ENCODE assay signal across 1 cellular context in the genomic region with DNA sequence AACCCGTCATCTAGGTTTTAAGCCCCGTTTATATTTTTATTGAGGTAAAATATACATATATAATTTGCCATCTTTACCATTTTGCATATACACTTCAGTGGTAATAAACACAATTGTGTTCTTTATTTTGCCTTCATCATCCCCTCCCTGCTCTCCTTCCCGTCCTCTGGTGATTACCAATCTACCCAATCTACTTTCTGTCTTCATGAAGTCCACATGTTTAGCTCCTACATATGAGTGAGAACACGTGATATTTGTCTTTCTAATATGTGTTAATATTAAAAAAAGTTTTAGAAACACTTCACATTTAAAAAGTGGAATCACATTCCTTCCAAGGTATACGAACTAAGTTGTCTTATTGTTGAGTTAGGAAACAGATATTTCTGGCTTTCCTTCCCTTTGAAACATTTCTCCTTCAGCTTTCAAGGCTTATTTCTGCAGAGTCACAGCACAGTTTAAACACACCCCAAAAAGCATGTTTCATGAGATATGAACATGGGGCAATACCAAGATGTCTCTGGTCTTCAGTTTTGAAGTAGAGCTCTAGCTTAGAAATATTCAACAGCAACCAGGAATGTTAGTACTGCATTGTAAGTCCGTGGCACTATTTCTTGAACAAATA.
TF ChIP-seq lines count a peak whose summit lies in the region.

No MANE protein-coding gene starts in this region.

TF ChIP-seq in K562, 482 proteins besides CTCF, POLR2A, EP300 and RAD21 (continued from another document):
- TF ChIP-seq, protein P1, sequence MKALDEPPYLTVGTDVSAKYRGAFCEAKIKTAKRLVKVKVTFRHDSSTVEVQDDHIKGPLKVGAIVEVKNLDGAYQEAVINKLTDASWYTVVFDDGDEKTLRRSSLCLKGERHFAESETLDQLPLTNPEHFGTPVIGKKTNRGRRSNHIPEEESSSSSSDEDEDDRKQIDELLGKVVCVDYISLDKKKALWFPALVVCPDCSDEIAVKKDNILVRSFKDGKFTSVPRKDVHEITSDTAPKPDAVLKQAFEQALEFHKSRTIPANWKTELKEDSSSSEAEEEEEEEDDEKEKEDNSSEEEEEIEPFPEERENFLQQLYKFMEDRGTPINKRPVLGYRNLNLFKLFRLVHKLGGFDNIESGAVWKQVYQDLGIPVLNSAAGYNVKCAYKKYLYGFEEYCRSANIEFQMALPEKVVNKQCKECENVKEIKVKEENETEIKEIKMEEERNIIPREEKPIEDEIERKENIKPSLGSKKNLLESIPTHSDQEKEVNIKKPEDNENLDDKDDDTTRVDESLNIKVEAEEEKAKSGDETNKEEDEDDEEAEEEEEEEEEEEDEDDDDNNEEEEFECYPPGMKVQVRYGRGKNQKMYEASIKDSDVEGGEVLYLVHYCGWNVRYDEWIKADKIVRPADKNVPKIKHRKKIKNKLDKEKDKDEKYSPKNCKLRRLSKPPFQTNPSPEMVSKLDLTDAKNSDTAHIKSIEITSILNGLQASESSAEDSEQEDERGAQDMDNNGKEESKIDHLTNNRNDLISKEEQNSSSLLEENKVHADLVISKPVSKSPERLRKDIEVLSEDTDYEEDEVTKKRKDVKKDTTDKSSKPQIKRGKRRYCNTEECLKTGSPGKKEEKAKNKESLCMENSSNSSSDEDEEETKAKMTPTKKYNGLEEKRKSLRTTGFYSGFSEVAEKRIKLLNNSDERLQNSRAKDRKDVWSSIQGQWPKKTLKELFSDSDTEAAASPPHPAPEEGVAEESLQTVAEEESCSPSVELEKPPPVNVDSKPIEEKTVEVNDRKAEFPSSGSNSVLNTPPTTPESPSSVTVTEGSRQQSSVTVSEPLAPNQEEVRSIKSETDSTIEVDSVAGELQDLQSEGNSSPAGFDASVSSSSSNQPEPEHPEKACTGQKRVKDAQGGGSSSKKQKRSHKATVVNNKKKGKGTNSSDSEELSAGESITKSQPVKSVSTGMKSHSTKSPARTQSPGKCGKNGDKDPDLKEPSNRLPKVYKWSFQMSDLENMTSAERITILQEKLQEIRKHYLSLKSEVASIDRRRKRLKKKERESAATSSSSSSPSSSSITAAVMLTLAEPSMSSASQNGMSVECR (CRISPR knock-in tag; IDR thresholded peaks at IDR 0.05), result no peak
- TF ChIP-seq, protein P2, sequence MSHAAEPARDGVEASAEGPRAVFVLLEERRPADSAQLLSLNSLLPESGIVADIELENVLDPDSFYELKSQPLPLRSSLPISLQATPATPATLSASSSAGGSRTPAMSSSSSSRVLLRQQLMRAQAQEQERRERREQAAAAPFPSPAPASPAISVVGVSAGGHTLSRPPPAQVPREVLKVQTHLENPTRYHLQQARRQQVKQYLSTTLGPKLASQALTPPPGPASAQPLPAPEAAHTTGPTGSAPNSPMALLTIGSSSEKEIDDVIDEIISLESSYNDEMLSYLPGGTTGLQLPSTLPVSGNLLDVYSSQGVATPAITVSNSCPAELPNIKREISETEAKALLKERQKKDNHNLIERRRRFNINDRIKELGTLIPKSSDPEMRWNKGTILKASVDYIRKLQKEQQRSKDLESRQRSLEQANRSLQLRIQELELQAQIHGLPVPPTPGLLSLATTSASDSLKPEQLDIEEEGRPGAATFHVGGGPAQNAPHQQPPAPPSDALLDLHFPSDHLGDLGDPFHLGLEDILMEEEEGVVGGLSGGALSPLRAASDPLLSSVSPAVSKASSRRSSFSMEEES (CRISPR knock-in tag; IDR thresholded peaks at IDR 0.05), result no peak
- TF ChIP-seq HINFP (tag; conservative IDR thresholded peaks at IDR 0.05; ENCODE audit: low read depth), result peak; percentile 83
- TF ChIP-seq GABPA (tag; conservative IDR thresholded peaks at IDR 0.05; ENCODE audit: low read depth), result no peak
- TF ChIP-seq AFF1 (IDR thresholded peaks at IDR 0.05; ENCODE audit: low read depth in 1 of 2, partially characterized antibody in 2 of 2), result no peak
- TF ChIP-seq, protein P3, sequence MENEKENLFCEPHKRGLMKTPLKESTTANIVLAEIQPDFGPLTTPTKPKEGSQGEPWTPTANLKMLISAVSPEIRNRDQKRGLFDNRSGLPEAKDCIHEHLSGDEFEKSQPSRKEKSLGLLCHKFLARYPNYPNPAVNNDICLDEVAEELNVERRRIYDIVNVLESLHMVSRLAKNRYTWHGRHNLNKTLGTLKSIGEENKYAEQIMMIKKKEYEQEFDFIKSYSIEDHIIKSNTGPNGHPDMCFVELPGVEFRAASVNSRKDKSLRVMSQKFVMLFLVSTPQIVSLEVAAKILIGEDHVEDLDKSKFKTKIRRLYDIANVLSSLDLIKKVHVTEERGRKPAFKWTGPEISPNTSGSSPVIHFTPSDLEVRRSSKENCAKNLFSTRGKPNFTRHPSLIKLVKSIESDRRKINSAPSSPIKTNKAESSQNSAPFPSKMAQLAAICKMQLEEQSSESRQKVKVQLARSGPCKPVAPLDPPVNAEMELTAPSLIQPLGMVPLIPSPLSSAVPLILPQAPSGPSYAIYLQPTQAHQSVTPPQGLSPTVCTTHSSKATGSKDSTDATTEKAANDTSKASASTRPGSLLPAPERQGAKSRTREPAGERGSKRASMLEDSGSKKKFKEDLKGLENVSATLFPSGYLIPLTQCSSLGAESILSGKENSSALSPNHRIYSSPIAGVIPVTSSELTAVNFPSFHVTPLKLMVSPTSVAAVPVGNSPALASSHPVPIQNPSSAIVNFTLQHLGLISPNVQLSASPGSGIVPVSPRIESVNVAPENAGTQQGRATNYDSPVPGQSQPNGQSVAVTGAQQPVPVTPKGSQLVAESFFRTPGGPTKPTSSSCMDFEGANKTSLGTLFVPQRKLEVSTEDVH (IDR thresholded peaks at IDR 0.05; ENCODE audit: low read depth, partially characterized antibody), result no peak
- TF ChIP-seq ELF1 (tag; IDR thresholded peaks at IDR 0.05), result no peak
- TF ChIP-seq, protein P4, sequence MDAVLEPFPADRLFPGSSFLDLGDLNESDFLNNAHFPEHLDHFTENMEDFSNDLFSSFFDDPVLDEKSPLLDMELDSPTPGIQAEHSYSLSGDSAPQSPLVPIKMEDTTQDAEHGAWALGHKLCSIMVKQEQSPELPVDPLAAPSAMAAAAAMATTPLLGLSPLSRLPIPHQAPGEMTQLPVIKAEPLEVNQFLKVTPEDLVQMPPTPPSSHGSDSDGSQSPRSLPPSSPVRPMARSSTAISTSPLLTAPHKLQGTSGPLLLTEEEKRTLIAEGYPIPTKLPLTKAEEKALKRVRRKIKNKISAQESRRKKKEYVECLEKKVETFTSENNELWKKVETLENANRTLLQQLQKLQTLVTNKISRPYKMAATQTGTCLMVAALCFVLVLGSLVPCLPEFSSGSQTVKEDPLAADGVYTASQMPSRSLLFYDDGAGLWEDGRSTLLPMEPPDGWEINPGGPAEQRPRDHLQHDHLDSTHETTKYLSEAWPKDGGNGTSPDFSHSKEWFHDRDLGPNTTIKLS (IDR thresholded peaks at IDR 0.05; ENCODE audit: borderline replicate concordance, low read depth), result no peak
- TF ChIP-seq REST (CRISPR knock-in tag; IDR thresholded peaks at IDR 0.05; ENCODE audit: low read depth), result no peak
- TF ChIP-seq FOXP1 (CRISPR knock-in tag; IDR thresholded peaks at IDR 0.05), result no peak
- no peak for TF ChIP-seq RNF219 (CRISPR knock-in tag; IDR thresholded peaks at IDR 0.05)
- TF ChIP-seq BACH1 (tag; IDR thresholded peaks at IDR 0.05), result no peak
- TF ChIP-seq, protein P5, sequence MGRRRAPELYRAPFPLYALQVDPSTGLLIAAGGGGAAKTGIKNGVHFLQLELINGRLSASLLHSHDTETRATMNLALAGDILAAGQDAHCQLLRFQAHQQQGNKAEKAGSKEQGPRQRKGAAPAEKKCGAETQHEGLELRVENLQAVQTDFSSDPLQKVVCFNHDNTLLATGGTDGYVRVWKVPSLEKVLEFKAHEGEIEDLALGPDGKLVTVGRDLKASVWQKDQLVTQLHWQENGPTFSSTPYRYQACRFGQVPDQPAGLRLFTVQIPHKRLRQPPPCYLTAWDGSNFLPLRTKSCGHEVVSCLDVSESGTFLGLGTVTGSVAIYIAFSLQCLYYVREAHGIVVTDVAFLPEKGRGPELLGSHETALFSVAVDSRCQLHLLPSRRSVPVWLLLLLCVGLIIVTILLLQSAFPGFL (CRISPR knock-in tag; IDR thresholded peaks at IDR 0.05), result no peak
- no peak for TF ChIP-seq DIDO1 (tag; IDR thresholded peaks at IDR 0.05; ENCODE audit: low read depth)
- TF ChIP-seq ZNF785 (CRISPR knock-in tag; IDR thresholded peaks at IDR 0.05), result no peak
- TF ChIP-seq GATAD2B (IDR thresholded peaks at IDR 0.05; ENCODE audit: borderline replicate concordance), result no peak
- TF ChIP-seq ZKSCAN8 (CRISPR knock-in tag; IDR thresholded peaks at IDR 0.05), result peak; percentile 22; the same call in 1 of the 2 replicates
- TF ChIP-seq TCF7L2 (IDR thresholded peaks at IDR 0.05; ENCODE audit: low read depth, low read length), result no peak
